ENCODE assay signal across 1 cellular context in the genomic region with DNA sequence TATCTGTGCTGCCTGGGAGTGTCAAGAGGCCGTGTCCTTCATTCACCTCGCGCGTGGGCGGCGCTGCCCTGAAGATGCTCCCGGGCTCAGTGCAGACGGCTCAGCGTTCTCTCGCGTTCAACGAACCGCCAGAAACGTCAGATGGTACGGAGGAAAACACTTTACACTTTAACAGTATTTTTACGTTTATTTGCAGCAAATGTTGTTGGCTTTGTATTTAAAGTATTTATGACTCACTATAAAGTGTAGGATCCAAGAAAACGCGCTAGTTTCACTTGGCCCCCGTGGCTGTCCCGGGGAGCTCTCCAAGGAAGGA.
A peak's percentile ranks its signal among the peaks of the same experiment; 100 is the strongest.
TF ChIP-seq lines count a peak whose summit lies in the region.

No MANE protein-coding gene starts in this region.

TF ChIP-seq in HCT116, 20 proteins besides CTCF, POLR2A, EP300 and RAD21:
- TF ChIP-seq CBX3 (IDR thresholded peaks at IDR 0.05; ENCODE audit: low read depth) = no peak
- TF ChIP-seq EGR1 (IDR thresholded peaks at IDR 0.05; ENCODE audit: low read depth) = peak; percentile 84
